In genomic region chr9:79049371-79049770, GRCh38 we compare ENCODE assay signal across 33 cellular contexts.
"Had no signal": no experiment of that assay in that cellular context is flagged by ENCODE, and none has a peak within 500 bp of the region (broad histone marks: within the 10 kb centered on the region; RNA-seq: fewer than 3 reads in every experiment).

No MANE protein-coding gene starts in this region.

- H3K27me3 ChIP-seq: ascending aorta, cardiac muscle cell, MG63, Peyer's patch, SJCRH30 had no signal

- H3K9me3 Mint-ChIP-seq: activated CD4-positive, alpha-beta T cell treated with anti-CD3 and anti-CD28 coated beads, Interleukin-2, amount 10 ng/mL, durations not matched to agents 7 days and 5 days; activated T-cell treated with anti-CD3 and anti-CD28 coated beads, Interleukin-2, amount 50 U/mL, for 24 hours; activated T-helper 2 cell treated with anti-CD3 and anti-CD28 coated beads, Interferon-gamma antibody, Interleukin-2, Interleukin-4, amounts not matched to agents 10 μg/mL and 5 μg/mL and 100 μg/mL, durations not matched to agents 14 hours and 24 hours and 36 hours had no signal

- DNase-seq: activated CD4-positive, alpha-beta T cell treated with anti-CD3 and anti-CD28 coated beads for 36 hours; activated CD4-positive, alpha-beta T cell treated with anti-CD3 and anti-CD28 coated beads, Interleukin-2, amount 10 ng/mL, durations not matched to agents 7 days and 5 days; activated CD4-positive, alpha-beta T cell treated with anti-CD3 and anti-CD28 coated beads, Interleukin-2, amount 50 U/mL, for 48 hours; activated CD8-positive, alpha-beta T cell treated with anti-CD3 and anti-CD28 coated beads, Interleukin-2, amount 10 ng/mL, durations not matched to agents 7 days and 5 days; activated gamma-delta T cell; activated naive CD4-positive, alpha-beta T cell treated with Interleukin-2 at 50 U/mL for 16 hours; activated naive CD8-positive, alpha-beta T cell treated with anti-CD3 and anti-CD28 coated beads, Interleukin-2, amount 10 ng/mL, durations not matched to agents 7 days and 5 days; activated T-cell treated with anti-CD3 and anti-CD28 coated beads, Interleukin-2, amount 50 U/mL, for 24 hours; amygdala; MG63; NCI-H1048; NCI-H1105 treated with DMSO at 0.1 percent for 48 hours; NCI-H1436; NCI-H1694; NCI-H1930; NCI-H2081 treated with DMSO at 0.1 percent for 48 hours; NCI-H345; NCI-H524 treated with DMSO at 0.1 percent for 48 hours; NCI-H748 treated with DMSO at 0.1 percent for 48 hours; NK-92 treated with Interleukin-12 subunit alpha and Interleukin-12 subunit beta, amount 100 ng/mL, for 24 hours; PC-3; Peyer's patch; Right ventricle myocardium superior; SJCRH30; T1000 had no signal

- H3K4me1 Mint-ChIP-seq: activated CD4-positive, alpha-beta T cell treated with anti-CD3 and anti-CD28 coated beads for 36 hours; activated CD4-positive, alpha-beta T cell treated with anti-CD3 and anti-CD28 coated beads, Interleukin-2, amount 10 ng/mL, durations not matched to agents 7 days and 5 days; activated naive CD4-positive, alpha-beta T cell treated with anti-CD3 and anti-CD28 coated beads, Interleukin-2, amount 50 U/mL, for 24 hours; activated naive CD8-positive, alpha-beta T cell treated with anti-CD3 and anti-CD28 coated beads, Interleukin-2, amount 10 ng/mL, durations not matched to agents 7 days and 5 days; central memory CD8-positive, alpha-beta T cell had no signal

- H3K36me3 ChIP-seq: ascending aorta, cardiac muscle cell, MG63, Peyer's patch, SJCRH30 had no signal

- H3K27ac Mint-ChIP-seq: activated CD4-positive, alpha-beta T cell treated with anti-CD3 and anti-CD28 coated beads for 36 hours; activated CD4-positive, alpha-beta T cell treated with anti-CD3 and anti-CD28 coated beads, Interleukin-2, amount 10 ng/mL, durations not matched to agents 7 days and 5 days; activated CD8-positive, alpha-beta T cell treated with anti-CD3 and anti-CD28 coated beads, Interleukin-2, amount 10 ng/mL, durations not matched to agents 7 days and 5 days; activated naive CD4-positive, alpha-beta T cell treated with anti-CD3 and anti-CD28 coated beads, Interleukin-2, amount 50 U/mL, for 24 hours; activated naive CD8-positive, alpha-beta T cell treated with anti-CD3 and anti-CD28 coated beads, Interleukin-2, amount 10 ng/mL, durations not matched to agents 7 days and 5 days; activated T-cell treated with anti-CD3 and anti-CD28 coated beads, Interleukin-2, amount 50 U/mL, for 24 hours; activated T-helper 2 cell treated with anti-CD3 and anti-CD28 coated beads, Interferon-gamma antibody, Interleukin-2, Interleukin-4, amounts not matched to agents 10 μg/mL and 5 μg/mL and 100 μg/mL, durations not matched to agents 14 hours and 24 hours and 36 hours; WTC11 had no signal

- H3K27me3 Mint-ChIP-seq: activated CD4-positive, alpha-beta T cell treated with anti-CD3 and anti-CD28 coated beads for 36 hours; activated CD4-positive, alpha-beta T cell treated with anti-CD3 and anti-CD28 coated beads, Interleukin-2, amount 10 ng/mL, durations not matched to agents 7 days and 5 days; activated naive CD8-positive, alpha-beta T cell treated with anti-CD3 and anti-CD28 coated beads, Interleukin-2, amount 10 ng/mL, durations not matched to agents 7 days and 5 days; activated T-cell treated with anti-CD3 and anti-CD28 coated beads, Interleukin-2, amount 50 U/mL, for 24 hours; central memory CD8-positive, alpha-beta T cell had no signal

- ATAC-seq: activated CD4-positive, alpha-beta T cell treated with anti-CD3 and anti-CD28 coated beads for 36 hours; activated CD4-positive, CD25-positive, alpha-beta regulatory T cell treated with anti-CD3 and anti-CD28 coated beads, Interleukin-2, amount 50 U/mL, for 24 hours; activated CD8-positive, alpha-beta T cell treated with anti-CD3 and anti-CD28 coated beads, Interleukin-2, amount 10 ng/mL, durations not matched to agents 7 days and 5 days; PC-3; WTC11 had no signal

- H3K9me3 ChIP-seq: ascending aorta, MG63, Peyer's patch, SJCRH30 had no signal

- H3K4me1 ChIP-seq: ascending aorta, Peyer's patch had no signal

- H3K4me3 Mint-ChIP-seq: activated CD4-positive, alpha-beta T cell treated with anti-CD3 and anti-CD28 coated beads for 36 hours; activated CD4-positive, alpha-beta T cell treated with anti-CD3 and anti-CD28 coated beads, Interleukin-2, amount 10 ng/mL, durations not matched to agents 7 days and 5 days; activated CD8-positive, alpha-beta T cell treated with anti-CD3 and anti-CD28 coated beads, Interleukin-2, amount 10 ng/mL, durations not matched to agents 7 days and 5 days; activated naive CD4-positive, alpha-beta T cell treated with anti-CD3 and anti-CD28 coated beads, Interleukin-2, amount 50 U/mL, for 24 hours; activated naive CD8-positive, alpha-beta T cell treated with anti-CD3 and anti-CD28 coated beads, Interleukin-2, amount 10 ng/mL, durations not matched to agents 7 days and 5 days; activated T-cell treated with anti-CD3 and anti-CD28 coated beads, Interleukin-2, amount 50 U/mL, for 24 hours; central memory CD8-positive, alpha-beta T cell; WTC11 had no signal

- H3K4me3 ChIP-seq: ascending aorta, cardiac muscle cell, MG63, Peyer's patch, SJCRH30, SK-N-MC had no signal

- H3K36me3 Mint-ChIP-seq: activated naive CD4-positive, alpha-beta T cell treated with anti-CD3 and anti-CD28 coated beads, Interleukin-2, amount 50 U/mL, for 24 hours; activated naive CD8-positive, alpha-beta T cell treated with anti-CD3 and anti-CD28 coated beads, Interleukin-2, amount 10 ng/mL, durations not matched to agents 7 days and 5 days; WTC11 had no signal

- H3K27ac ChIP-seq: ascending aorta, cardiac muscle cell, Peyer's patch, SJCRH30, SK-N-MC had no signal
